In the genomic region with DNA sequence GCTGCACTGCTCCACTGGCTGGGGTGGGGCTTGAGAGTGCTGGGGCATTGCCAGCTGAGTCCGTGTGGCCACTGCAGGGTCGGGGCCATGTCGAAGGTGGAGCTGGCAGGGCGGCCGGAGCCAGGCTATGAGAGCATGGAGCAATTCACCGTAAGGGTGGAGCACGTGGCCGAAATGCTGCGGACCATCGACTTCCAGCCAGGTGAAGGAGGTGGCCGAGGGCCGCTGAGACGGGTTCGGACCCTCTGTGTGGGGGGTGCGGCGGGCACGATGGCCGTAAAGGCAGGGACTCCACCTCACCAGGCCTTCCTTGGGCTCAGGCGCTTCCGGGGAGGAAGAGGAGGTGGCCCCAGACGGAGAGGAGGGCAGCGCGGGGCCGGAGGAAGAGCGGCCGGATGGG, we compare ENCODE assay signal across 17 cellular contexts. TPM values are rescaled to one million over a fixed set of nuclear protein-coding genes. Genes with fewer than 3 reads are reported as not detected.
A peak's percentile ranks its signal among the peaks of the same experiment; 100 is the strongest.
DNase-seq lines count a peak whose midpoint lies in the region; ATAC-seq, FAIRE-seq and TF ChIP-seq lines count a peak whose summit lies in the region.
"Had no signal": no experiment of that assay in that cellular context is flagged by ENCODE, and none has a peak within 500 bp of the region (broad histone marks: within the 10 kb centered on the region; RNA-seq: fewer than 3 reads in every experiment).

No MANE protein-coding gene starts in this region.

- H3K9me3 ChIP-seq in Caco-2 (no peaks in the 10 kb centered on the region), pancreas (no peaks in the 10 kb centered on the region)
- H3K9me3 ChIP-seq: right atrium auricular region, vagina had no signal

- DNase-seq in Caco-2 = no peak
- peak; percentile 70 for DNase-seq in H7
- DNase-seq in effector memory CD8-positive, alpha-beta T cell = no peak
- DNase-seq in pancreas = peak in 4 of 6 donors; percentile 21 to 61 (median 43)
- no peak for DNase-seq in NOMO-1 (lab: John Stamatoyannopoulos, UW; ENCODE audit: unreplicated experiment in 2 of 2)
- DNase-seq in cardiac septum (ENCODE audit: low spot score) = no peak
- DNase-seq: NCI-H1105, NCI-H446, OCI-M1 had no signal

- H3K4me3 ChIP-seq in Caco-2 (ENCODE audit: low read depth, low read length) (no peak overlapping the region), H7 (ENCODE audit: insufficient read depth, low read depth, low read length) (peak overlapping the region; percentile 24; the same call in 1 of the 2 replicates), pancreas (no peak overlapping the region)
- H3K4me3 ChIP-seq: right atrium auricular region, vagina had no signal

- intact Hi-C loops in Caco-2 (cut with micrococcal nuclease; ENCODE audit: unreplicated experiment) (no loop called here), pancreas (cut with DNase I) (no loop called here), cardiac septum (cut with DNase I) (no loop called here)

- no peaks in the 10 kb centered on the region for H3K9me3 Mint-ChIP-seq in Caco-2 (ENCODE audit: unreplicated experiment)
- no peaks in the 10 kb centered on the region for H3K9me3 Mint-ChIP-seq in effector memory CD8-positive, alpha-beta T cell
- H3K9me3 Mint-ChIP-seq: IgD-negative memory B cell had no signal

- peak overlapping the region; percentile 33 for H3K4me3 Mint-ChIP-seq in Caco-2 (ENCODE audit: unreplicated experiment)
- peak overlapping the region; percentile 61 to 68 for H3K4me3 Mint-ChIP-seq in effector memory CD8-positive, alpha-beta T cell

- TF ChIP-seq CTCF in Caco-2 (IDR thresholded peaks at IDR 0.05; ENCODE audit: insufficient read depth in 1 of 2, low read depth in 1 of 2, low read length in 1 of 2, severe bottlenecking in 1 of 2, unreplicated experiment in 1 of 2) (no peak), pancreas (IDR thresholded peaks at IDR 0.05) (no peak)

- POLR2A ChIA-PET in Caco-2 (lab: Charles Lee) = no interaction called here

- H3K36me3 Mint-ChIP-seq in Caco-2 (ENCODE audit: insufficient read depth, unreplicated experiment) = peaks cover 7% of the 10 kb centered on the region
- H3K36me3 Mint-ChIP-seq in effector memory CD8-positive, alpha-beta T cell (ENCODE audit: insufficient read depth) = no peaks in the 10 kb centered on the region

- H3K27me3 Mint-ChIP-seq in Caco-2 (ENCODE audit: insufficient read depth, unreplicated experiment) = peaks cover 3% of the 10 kb centered on the region
- H3K27me3 Mint-ChIP-seq in effector memory CD8-positive, alpha-beta T cell = peaks cover 7 to 30% of the 10 kb centered on the region in 2 donors

- H3K4me1 ChIP-seq in Caco-2 (peaks cover 6% of the 10 kb centered on the region; the same call in 1 of the 2 replicates), pancreas (peaks cover 0 to 11% (median 8%) of the 10 kb centered on the region in 3 donors)

- H3K4me1 Mint-ChIP-seq in Caco-2 (ENCODE audit: low read depth, unreplicated experiment) = no peaks in the 10 kb centered on the region
- H3K4me1 Mint-ChIP-seq in effector memory CD8-positive, alpha-beta T cell (ENCODE audit: low read depth in 2 of 2) = peaks cover 7 to 8% of the 10 kb centered on the region in 2 donors

- CTCF ChIA-PET in Caco-2 (lab: Charles Lee) = no interaction called here

- BruUV-seq in Caco-2 (replicated peaks; lab: Mats Ljungman, UMichigan) = no TSS peak

- H3K27ac Mint-ChIP-seq in Caco-2 (ENCODE audit: unreplicated experiment) = no peak overlapping the region
- no peak overlapping the region for H3K27ac Mint-ChIP-seq in effector memory CD8-positive, alpha-beta T cell
- H3K27ac Mint-ChIP-seq: brain, IgD-negative memory B cell had no signal

- WGBS in pancreas, 2 donors = 21 to 22% methylated on average over 23 to 26 of the region's 26 CpGs

- H3K27me3 ChIP-seq in Caco-2 (replicated peaks; ENCODE audit: control insufficient read depth, insufficient read depth, low read length) = no peaks in the 10 kb centered on the region
- peaks cover 41% of the 10 kb centered on the region for H3K27me3 ChIP-seq in H7 (ENCODE audit: control insufficient read depth, insufficient read depth, low read length)
- peaks cover 0 to 12% (median 3%) of the 10 kb centered on the region in 4 donors for H3K27me3 ChIP-seq in pancreas

- peak; percentile 11 for ATAC-seq in effector memory CD8-positive, alpha-beta T cell (replicated peaks)
- ATAC-seq in pancreas = peak in 3 of 4 donors; percentile 3 to 5 (median 4)
- ATAC-seq in SK-N-SH treated with all-trans-retinoic acid at 6 μM for 48 hours = no peak

- no peak overlapping the region for H3K27ac ChIP-seq in pancreas
- H3K27ac ChIP-seq: right atrium auricular region, vagina had no signal

- no peak for FAIRE-seq in pancreas (lab: Jason Lieb, UNC)
- FAIRE-seq: G401.6, GM19239, islet of Langerhans had no signal

- H3K36me3 ChIP-seq in Caco-2 (ENCODE audit: control insufficient read depth, insufficient read depth, low read length) = no peaks in the 10 kb centered on the region
- H3K36me3 ChIP-seq in H7 (replicated peaks; ENCODE audit: control insufficient read depth, insufficient read depth, low read length) = no peaks in the 10 kb centered on the region
- H3K36me3 ChIP-seq in pancreas = no peaks in the 10 kb centered on the region

TF ChIP-seq in SK-N-SH treated with all-trans-retinoic acid at 6 μM for 48 hours, 23 proteins besides CTCF, POLR2A, EP300 and RAD21:
- TF ChIP-seq GLIS3 (CRISPR knock-in tag; IDR thresholded peaks at IDR 0.05) (no peak), ZNF565 (CRISPR knock-in tag; conservative IDR thresholded peaks at IDR 0.05; ENCODE audit: low read depth) (no peak), TCF4 (CRISPR knock-in tag; IDR thresholded peaks at IDR 0.05; ENCODE audit: borderline replicate concordance) (no peak), ZC3H10 (CRISPR knock-in tag; IDR thresholded peaks at IDR 0.05) (no peak)
TF ChIP-seq in SK-N-SH treated with all-trans-retinoic acid at 6 μM for 48 hours: peak in this region for 0.

RNA-seq across cellular contexts. Expression of gene UCN, which starts 2.1 kb away (rescaled TPM):
- total RNA-seq in Caco-2 (2022) = 0.86 TPM in 1 of 2 replicates, not detected in the other
- total RNA-seq in H7 (2014; rRNA removed; shearing (Covaris generic)) = 0.66 TPM in 1 of 2 replicates, not detected in the other
- total RNA-seq in pancreas = 1 to 10 TPM in 1 of 6 donors, under 1 TPM in 5; 0.51 to 1.0 (median 0.76) TPM
- 1 to 10 TPM; 2.7 to 4.6 TPM for polyA plus RNA-seq in pancreas
- 2.1 TPM for total RNA-seq in cardiac septum

RNA-seq across cellular contexts. Expression of gene MPV17, which starts 16.8 kb away (rescaled TPM):
- total RNA-seq in Caco-2 (2022) (43.4 and 50.6 TPM in 2 replicates), pancreas (10 to 100 TPM; 24.8 to 38.0 (median 32.0) TPM), cardiac septum (69.3 TPM)
- 53.8 and 60.8 TPM in 2 replicates for total RNA-seq in H7 (2014; rRNA removed; shearing (Covaris generic))
- polyA plus RNA-seq in pancreas = 10 to 100 TPM; 57.3 to 71.8 TPM

RNA-seq across cellular contexts. Expression of gene TRIM54, which starts 23.9 kb away (rescaled TPM):
- total RNA-seq in Caco-2 (2022) (0.25 TPM in 1 of 2 replicates, not detected in the other), pancreas (1 to 10 TPM in 1 of 6 donors, under 1 TPM in 5; 0.08 to 1.1 (median 0.33) TPM), cardiac septum (218 TPM)
- 3.4 and 5.5 TPM in 2 replicates for total RNA-seq in H7 (2014; rRNA removed; shearing (Covaris generic))
- under 1 TPM; 0.27 to 0.31 TPM for polyA plus RNA-seq in pancreas
- polyA plus RNA-seq: IgD-negative memory B cell had no signal

RNA-seq across cellular contexts. Expression of gene DNAJC5G, which starts 30.9 kb away (rescaled TPM):
- total RNA-seq in Caco-2 (2022) (0.25 and 0.51 TPM in 2 replicates), pancreas (under 1 TPM in 1 of 6 donors, not detected in 5; 0.06 TPM), cardiac septum (1.6 TPM)
- not detected in 2 replicates for total RNA-seq in H7 (2014; rRNA removed; shearing (Covaris generic))
- polyA plus RNA-seq in pancreas = under 1 TPM in 1 of 2 donors, not detected in 1; 0.34 TPM
- polyA plus RNA-seq: IgD-negative memory B cell had no signal

RNA-seq across cellular contexts. Expression of gene SLC30A3, which starts 43.3 kb away (rescaled TPM):
- total RNA-seq in Caco-2 (2022) = 3.9 and 4.3 TPM in 2 replicates
- 0.89 and 1.4 TPM in 2 replicates for total RNA-seq in H7 (2014; rRNA removed; shearing (Covaris generic))
- total RNA-seq in pancreas = under 1 TPM in 1 of 6 donors, not detected in 5; 0.12 TPM
- polyA plus RNA-seq in pancreas = under 1 TPM in 1 of 2 donors, not detected in 1; 0.15 TPM
- total RNA-seq in cardiac septum = 10.2 TPM
- polyA plus RNA-seq: IgD-negative memory B cell had no signal

Comparison
In these comparisons a context has a peak if more than half of its experiments do, and no peak if none do; other contexts are left out.
1. DNase-seq: peak in H7 (single experiment) and pancreas (4 of 6); none in Caco-2 (0 of 2), effector memory CD8-positive, alpha-beta T cell (0 of 3), NOMO-1 (0 of 2) and cardiac septum (single experiment).
2. RNA of gene TRIM54, which starts 23.9 kb away (total RNA-seq): 218 TPM in cardiac septum (single experiment); 3.4 to 5.5 TPM in H7, 0.08 to 1.1 TPM in pancreas and 0.25 TPM in Caco-2; every median in the first group is over 10 times any median in the second.